13 cellular contexts compared by ENCODE assay signal in genomic region chr16:89371386-89371785, GRCh38.
"Had no signal": no experiment of that assay in that cellular context is flagged by ENCODE, and none has a peak within 500 bp of the region (broad histone marks: within the 10 kb centered on the region; RNA-seq: fewer than 3 reads in every experiment).

No MANE protein-coding gene starts in this region.

- ATAC-seq: right cardiac atrium; stimulated activated naive B cell treated with anti-CD40 and anti-IgM and Interleukin-4, amounts not matched to agents 10 μg/mL and 1 μg/mL and 100 μg/mL, for 72 hours had no signal

- H3K9ac ChIP-seq: neural progenitor cell had no signal

- FAIRE-seq: small intestine had no signal

- H3K4me3 Mint-ChIP-seq: neural progenitor cell; T-helper 2 cell treated with Interferon-gamma antibody and Interleukin-4, amounts not matched to agents 5 μg/mL and 100 μg/mL, for 36 hours had no signal

- H3K9me3 ChIP-seq: SJCRH30 had no signal

- H3K27ac ChIP-seq: neural progenitor cell, SJCRH30, tibial nerve had no signal

- H3K27me3 Mint-ChIP-seq: stimulated activated naive B cell treated with anti-CD40 and anti-IgM and Interleukin-4, amounts not matched to agents 10 μg/mL and 1 μg/mL and 100 μg/mL, for 72 hours had no signal

- H3K27ac Mint-ChIP-seq: T-helper 2 cell treated with Interferon-gamma antibody and Interleukin-4, amounts not matched to agents 5 μg/mL and 100 μg/mL, for 36 hours had no signal

- H2AFZ ChIP-seq: neural progenitor cell had no signal

- H3K4me3 ChIP-seq: neural progenitor cell, SJCRH30, tibial nerve had no signal

- H3K27me3 ChIP-seq: neural progenitor cell, SJCRH30, tibial nerve had no signal

- H3K36me3 ChIP-seq: neural progenitor cell, SJCRH30 had no signal

- H3K9me3 Mint-ChIP-seq: activated naive CD4-positive, alpha-beta T cell treated with anti-CD3 and anti-CD28 coated beads, Interleukin-2, amount 50 U/mL, for 72 hours; T-helper 2 cell treated with Interferon-gamma antibody and Interleukin-4, amounts not matched to agents 5 μg/mL and 100 μg/mL, for 36 hours had no signal

- H3K4me2 ChIP-seq: neural progenitor cell had no signal

- DNase-seq: activated CD4-positive, alpha-beta T cell treated with anti-CD3 and anti-CD28 coated beads for 1 hour; activated CD4-positive, alpha-beta T cell treated with anti-CD3 and anti-CD28 coated beads, Interleukin-2, amount 50 U/mL, for 48 hours; cortex of kidney; hippocampal formation; kidney glomerular epithelial cell; SJCRH30; small intestine; stimulated activated naive B cell treated with anti-CD40 and anti-IgM and Interleukin-4, amounts not matched to agents 10 μg/mL and 1 μg/mL and 100 μg/mL, for 72 hours had no signal
